In genomic region chr7:93427107-93427506, GRCh38 we compare ENCODE assay signal across 22 cellular contexts.
"Had no signal": no experiment of that assay in that cellular context is flagged by ENCODE, and none has a peak within 500 bp of the region (broad histone marks: within the 10 kb centered on the region; RNA-seq: fewer than 3 reads in every experiment).

No MANE protein-coding gene starts in this region.

- H2AFZ ChIP-seq: PC-9 had no signal

- ATAC-seq: HepG2, Right ventricle myocardium inferior, SK-N-SH treated with all-trans-retinoic acid at 6 μM for 48 hours had no signal

- H3K4me3 ChIP-seq: PC-9, Peyer's patch, SJCRH30 had no signal

- H3K9me3 ChIP-seq: Peyer's patch, SJCRH30 had no signal

- H3K4me2 ChIP-seq: PC-9 had no signal

- DNase-seq: IMR-90; NCI-H1092; NCI-H1105 treated with DMSO at 0.1 percent for 48 hours; NCI-H1417 treated with DMSO at 0.1 percent for 48 hours; NCI-H187; NCI-H2029; NCI-H2227 treated with DMSO at 0.1 percent for 48 hours; NCI-H446; NCI-H510A; NCI-H524 treated with DMSO at 0.1 percent for 48 hours; NCI-H69; NCI-H774; NK-92 treated with Interleukin-12 subunit alpha and Interleukin-12 subunit beta, amount 100 ng/mL, for 24 hours; OCI-M1; PC-9; Peyer's patch; SHP77 treated with DMSO at 0.1 percent for 48 hours; SJCRH30; T-helper 2 cell had no signal

- H3K27me3 ChIP-seq: Peyer's patch, SJCRH30 had no signal

- H3K4me1 ChIP-seq: Peyer's patch, SJCRH30 had no signal

- H3K36me3 ChIP-seq: Peyer's patch, SJCRH30 had no signal

- H3K27ac ChIP-seq: PC-9, Peyer's patch, SJCRH30 had no signal
